Comparison of ENCODE assay signal across 18 cellular contexts in genomic region chr17:50461550-50462132, GRCh38. TPM values are rescaled to one million over a fixed set of nuclear protein-coding genes. Genes with fewer than 3 reads are reported as not detected.
DNase-seq lines count a peak whose midpoint lies in the region; ATAC-seq and TF ChIP-seq lines count a peak whose summit lies in the region.
"Had no signal": no experiment of that assay in that cellular context is flagged by ENCODE, and none has a peak within 500 bp of the region (broad histone marks: within the 10 kb centered on the region; RNA-seq: fewer than 3 reads in every experiment).

No MANE protein-coding gene starts in this region.

- H4K8ac ChIP-seq in neuronal stem cell (ENCODE audit: low read depth, low read length): no peak overlapping the region

- H3K27ac ChIP-seq in HEK293 (ENCODE audit: extremely low read depth, low read depth, low read length) (no peak overlapping the region), neuronal stem cell (replicated peaks; ENCODE audit: low read length) (no peak overlapping the region), upper lobe of right lung (no peak overlapping the region), thyroid gland (no peak overlapping the region), ovary (no peak overlapping the region)
- H3K27ac ChIP-seq: A549, C4-2B had no signal

- CTCF ChIA-PET in HEK293 (lab: Yijun Ruan, JAX): interaction anchor here (5.1 kb wide), 1 partner anchor 17 kb away, joined by 29 read pairs; the partner anchor contains the start of gene RSAD1
- CTCF ChIA-PET in activated CD4-positive, alpha-beta memory T cell treated with anti-CD3 and anti-CD28 coated beads for 36 hours (lab: Charles Lee): interaction anchor here (0.8 kb wide), 1 partner anchor 1094 kb away, joined by 3 read pairs; no protein-coding TSS in a partner anchor

- no peak overlapping the region for H2BK120ac ChIP-seq in neuronal stem cell (ENCODE audit: low read depth, low read length)

- no peaks in the 10 kb centered on the region for H3K79me1 ChIP-seq in neuronal stem cell (ENCODE audit: low read depth, low read length)

- H3K14ac ChIP-seq in neuronal stem cell (ENCODE audit: low read length): peak overlapping the region; percentile 77

- H3K27me3 Mint-ChIP-seq in activated CD4-positive, alpha-beta memory T cell treated with anti-CD3 and anti-CD28 coated beads for 36 hours: no peaks in the 10 kb centered on the region

- POLR2A ChIA-PET in HEK293 (lab: Yijun Ruan, JAX): no interaction called here
- POLR2A ChIA-PET in activated CD4-positive, alpha-beta memory T cell treated with anti-CD3 and anti-CD28 coated beads for 36 hours (lab: Charles Lee): no interaction called here

- no peak overlapping the region for H3K27ac Mint-ChIP-seq in activated CD4-positive, alpha-beta memory T cell treated with anti-CD3 and anti-CD28 coated beads for 36 hours
- H3K27ac Mint-ChIP-seq: CD8-positive, alpha-beta T cell had no signal

- H3K9me3 ChIP-seq in HEK293 (ENCODE audit: control insufficient read depth, insufficient read depth, low read depth, low read length) (no peaks in the 10 kb centered on the region), neuronal stem cell (replicated peaks in 1 of 2; ENCODE audit: control insufficient read depth in 2 of 2, insufficient read depth in 1 of 2, low read depth in 1 of 2, low read length in 2 of 2) (peaks cover 0 to 2% of the 10 kb centered on the region in 2 donors), upper lobe of right lung (no peaks in the 10 kb centered on the region), thyroid gland (no peaks in the 10 kb centered on the region), ovary (no peaks in the 10 kb centered on the region)
- H3K9me3 ChIP-seq: A549, BE2C had no signal

- H3K4me3 Mint-ChIP-seq in activated CD4-positive, alpha-beta memory T cell treated with anti-CD3 and anti-CD28 coated beads for 36 hours: no peak overlapping the region
- H3K4me3 Mint-ChIP-seq: CD8-positive, alpha-beta T cell had no signal

- TF ChIP-seq CTCF in HEK293 (tag by site-specific recombination; IDR thresholded peaks at IDR 0.05) (no peak), upper lobe of right lung (IDR thresholded peaks at IDR 0.05) (no peak), thyroid gland (IDR thresholded peaks at IDR 0.05) (no peak), ovary (IDR thresholded peaks at IDR 0.05) (no peak)

- H3K4ac ChIP-seq in neuronal stem cell (ENCODE audit: low read length): no peak overlapping the region

- intact Hi-C loops in left colon (cut with DNase I, micrococcal nuclease) (no loop called here), upper lobe of right lung (cut with DNase I) (no loop called here), thyroid gland (cut with DNase I) (no loop called here), ovary (cut with DNase I) (no loop called here)
- intact Hi-C loops in activated CD4-positive, alpha-beta memory T cell treated with anti-CD3 and anti-CD28 coated beads for 36 hours (cut with micrococcal nuclease): no loop called here

- H3K23ac ChIP-seq in neuronal stem cell (ENCODE audit: low read depth, low read length, poor library complexity): no peak overlapping the region

- no peaks in the 10 kb centered on the region for H3K9me3 Mint-ChIP-seq in activated CD4-positive, alpha-beta memory T cell treated with anti-CD3 and anti-CD28 coated beads for 36 hours
- H3K9me3 Mint-ChIP-seq: CD8-positive, alpha-beta T cell had no signal

- H3K4me1 ChIP-seq in HEK293 (ENCODE audit: control insufficient read depth, insufficient read depth, low read length): peaks cover 17% of the 10 kb centered on the region
- no peaks in the 10 kb centered on the region for H3K4me1 ChIP-seq in neuronal stem cell (ENCODE audit: control insufficient read depth in 2 of 2, insufficient read depth in 1 of 2, low read depth in 1 of 2, low read length in 2 of 2)
- no peaks in the 10 kb centered on the region for H3K4me1 ChIP-seq in upper lobe of right lung
- H3K4me1 ChIP-seq in thyroid gland: peaks cover 0 to 9% of the 10 kb centered on the region in 2 donors
- no peaks in the 10 kb centered on the region for H3K4me1 ChIP-seq in ovary (ENCODE audit: insufficient read depth)
- H3K4me1 ChIP-seq: BE2C had no signal

- no peak overlapping the region for H3K4me2 ChIP-seq in neuronal stem cell (ENCODE audit: insufficient read depth, low read length, poor library complexity, severe bottlenecking)
- H3K4me2 ChIP-seq: A549 had no signal

- peak overlapping the region; percentile 65 for H3K9ac ChIP-seq in neuronal stem cell (ENCODE audit: low read depth, low read length, poor library complexity)

- no peaks in the 10 kb centered on the region for H3K4me1 Mint-ChIP-seq in activated CD4-positive, alpha-beta memory T cell treated with anti-CD3 and anti-CD28 coated beads for 36 hours (ENCODE audit: low read depth)

- H4K91ac ChIP-seq in neuronal stem cell (ENCODE audit: low read depth, low read length, poor library complexity): no peak overlapping the region

- H2BK5ac ChIP-seq in neuronal stem cell (ENCODE audit: low read length): no peak overlapping the region

- no CpG with 5 or more reads among the region's 14 CpGs for WGBS in neuronal stem cell (ENCODE audit: extremely low coverage in 2 of 2, insufficient read length in 2 of 2, insufficient replicate concordance in 1 of 2), 2 donors
- WGBS in thyroid gland, 2 donors: 95 to 97% methylated on average over 12 to 14 of the region's 14 CpGs
- 92 to 94% (median 93%) methylated on average over 14 of the region's 14 CpGs for WGBS in ovary, 3 donors

- H3K36me3 ChIP-seq in H7 (replicated peaks; ENCODE audit: control insufficient read depth, insufficient read depth, low read length) (no peaks in the 10 kb centered on the region), HEK293 (ENCODE audit: control insufficient read depth in 2 of 2, insufficient read depth in 1 of 2, low read length in 2 of 2) (peaks cover 0 to 37% of the 10 kb centered on the region in 2 experiments; a peak in 1 of 3 replicates), neuronal stem cell (replicated peaks in 1 of 2; ENCODE audit: control insufficient read depth in 2 of 2, insufficient read depth in 2 of 2, low read length in 2 of 2) (no peaks in the 10 kb centered on the region), upper lobe of right lung (peaks cover 8% of the 10 kb centered on the region), thyroid gland (peaks cover 12 to 14% of the 10 kb centered on the region in 2 donors), ovary (no peaks in the 10 kb centered on the region)
- H3K36me3 ChIP-seq: BE2C had no signal

- H2AFZ ChIP-seq in neuronal stem cell (ENCODE audit: low read length): no peak overlapping the region

- no peak overlapping the region for H2BK12ac ChIP-seq in neuronal stem cell (ENCODE audit: low read length)

- H3K27me3 ChIP-seq in H7 (ENCODE audit: control insufficient read depth, insufficient read depth, low read length) (no peaks in the 10 kb centered on the region), neuronal stem cell (ENCODE audit: control insufficient read depth in 3 of 3, insufficient read depth in 3 of 3, low read depth in 1 of 3, low read length in 3 of 3) (peaks cover 0 to 22% (median 2%) of the 10 kb centered on the region in 3 experiments), upper lobe of right lung (no peaks in the 10 kb centered on the region), thyroid gland (no peaks in the 10 kb centered on the region), ovary (no peaks in the 10 kb centered on the region)

- DNase-seq in H7 (peak; percentile 25), left colon (peak; percentile 2 to 22), neuronal stem cell (ENCODE audit: low spot score) (no peak), upper lobe of right lung (no peak), thyroid gland (no peak), ovary (no peak)
- DNase-seq in activated CD4-positive, alpha-beta memory T cell treated with anti-CD3 and anti-CD28 coated beads for 36 hours: no peak
- DNase-seq: BE2C; CD8-positive, alpha-beta T cell; COR-L47; DND-41; GDM1 had no signal

- no peak for TF ChIP-seq POLR2A in thyroid gland (IDR thresholded peaks at IDR 0.05)
- TF ChIP-seq POLR2A in ovary (IDR thresholded peaks at IDR 0.05): no peak

- H2AK5ac ChIP-seq in neuronal stem cell (ENCODE audit: low read depth, low read length): no peak overlapping the region

- H3K18ac ChIP-seq in neuronal stem cell (ENCODE audit: low read length): no peak overlapping the region

- ATAC-seq in left colon (no peak), upper lobe of right lung (no peak)
- ATAC-seq: A549; CD8-positive, alpha-beta T cell had no signal

- H3K4me3 ChIP-seq in H7 (ENCODE audit: insufficient read depth, low read depth, low read length) (no peak overlapping the region), HEK293 (ENCODE audit: low read depth, low read length) (no peak overlapping the region), neuronal stem cell (ENCODE audit: low read length in 2 of 2) (no peak overlapping the region), upper lobe of right lung (no peak overlapping the region), thyroid gland (replicated peaks in 1 of 3) (no peak overlapping the region), ovary (no peak overlapping the region)
- H3K4me3 ChIP-seq: A549 had no signal

- no peak overlapping the region for H2BK15ac ChIP-seq in neuronal stem cell (ENCODE audit: low read length)

- TF ChIP-seq EP300 in ovary (IDR thresholded peaks at IDR 0.05): no peak

- no peaks in the 10 kb centered on the region for H3K36me3 Mint-ChIP-seq in activated CD4-positive, alpha-beta memory T cell treated with anti-CD3 and anti-CD28 coated beads for 36 hours
- H3K36me3 Mint-ChIP-seq: CD8-positive, alpha-beta T cell had no signal

RNA-seq across cellular contexts. Expression of gene CHAD, which starts 7.0 kb away (rescaled TPM):
- not detected in 2 replicates for total RNA-seq in H7 (2014; rRNA removed; shearing (Covaris generic))
- total RNA-seq in left colon: 1 to 10 TPM; 4.5 to 7.1 TPM
- not detected for polyA plus RNA-seq in neuronal stem cell (2013, experiment 1 of 2)
- 0.04 TPM for polyA plus RNA-seq in neuronal stem cell (2013, experiment 2 of 2)
- total RNA-seq in activated CD4-positive, alpha-beta memory T cell treated with anti-CD3 and anti-CD28 coated beads for 36 hours: not detected
- not detected for total RNA-seq in upper lobe of right lung
- under 1 TPM in 1 of 4 donors, not detected in 3; 0.67 TPM for total RNA-seq in thyroid gland
- under 1 TPM in 6 of 7 donors, not detected in 1; 0.18 to 0.92 (median 0.46) TPM for total RNA-seq in ovary
- 1 to 10 TPM in 1 of 2 donors, under 1 TPM in 1; 0.29 to 2.5 TPM for polyA plus RNA-seq in ovary
- total RNA-seq: CD8-positive, alpha-beta T cell; H4; HT-29 had no signal
- polyA plus RNA-seq: A549, AG04450 had no signal

RNA-seq across cellular contexts. Expression of gene RSAD1, which starts 17.0 kb away (rescaled TPM):
- total RNA-seq in H7 (2014; rRNA removed; shearing (Covaris generic)): 28.4 and 38.1 TPM in 2 replicates
- 10 to 100 TPM; 29.1 to 33.9 TPM for total RNA-seq in left colon
- 8.9 TPM for polyA plus RNA-seq in neuronal stem cell (2013, experiment 1 of 2)
- 8.5 TPM for polyA plus RNA-seq in neuronal stem cell (2013, experiment 2 of 2)
- total RNA-seq in activated CD4-positive, alpha-beta memory T cell treated with anti-CD3 and anti-CD28 coated beads for 36 hours: 10 to 100 TPM; 31.9 to 37.2 TPM
- total RNA-seq in upper lobe of right lung: 34.3 TPM
- total RNA-seq in thyroid gland: 10 to 100 TPM; 30.2 to 50.1 (median 34.7) TPM
- total RNA-seq in ovary: 10 to 100 TPM; 21.2 to 48.0 (median 40.5) TPM
- 10 to 100 TPM; 24.2 to 26.2 TPM for polyA plus RNA-seq in ovary

RNA-seq across cellular contexts. Expression of gene ACSF2, which starts 35.6 kb away (rescaled TPM):
- total RNA-seq in H7 (2014; rRNA removed; shearing (Covaris generic)): 14.8 and 16.2 TPM in 2 replicates
- total RNA-seq in left colon (100 to 1,000 TPM; 146 to 150 TPM), upper lobe of right lung (73.9 TPM), thyroid gland (100 to 1,000 TPM in 3 of 4 donors, 10 to 100 TPM in 1; 97.3 to 193 (median 143) TPM), ovary (10 to 100 TPM; 26.7 to 86.0 (median 49.5) TPM)
- polyA plus RNA-seq in neuronal stem cell (2013, experiment 1 of 2): 12.5 TPM
- 13.0 TPM for polyA plus RNA-seq in neuronal stem cell (2013, experiment 2 of 2)
- total RNA-seq in activated CD4-positive, alpha-beta memory T cell treated with anti-CD3 and anti-CD28 coated beads for 36 hours: 10 to 100 TPM; 20.1 to 23.6 TPM
- 10 to 100 TPM; 39.1 to 49.5 TPM for polyA plus RNA-seq in ovary

RNA-seq across cellular contexts. Expression of gene MYCBPAP, which starts 46.6 kb away (rescaled TPM):
- 0.62 and 3.2 TPM in 2 replicates for total RNA-seq in H7 (2014; rRNA removed; shearing (Covaris generic))
- total RNA-seq in left colon (1 to 10 TPM; 2.1 to 2.8 TPM), upper lobe of right lung (1.3 TPM), thyroid gland (1 to 10 TPM in 3 of 4 donors, under 1 TPM in 1; 0.78 to 3.2 (median 1.6) TPM), ovary (1 to 10 TPM; 2.5 to 8.1 (median 4.5) TPM)
- 1.8 TPM for polyA plus RNA-seq in neuronal stem cell (2013, experiment 1 of 2)
- polyA plus RNA-seq in neuronal stem cell (2013, experiment 2 of 2): 2.2 TPM
- 1 to 10 TPM; 8.1 to 8.5 TPM for total RNA-seq in activated CD4-positive, alpha-beta memory T cell treated with anti-CD3 and anti-CD28 coated beads for 36 hours
- polyA plus RNA-seq in ovary: 1 to 10 TPM; 3.2 to 9.7 TPM
- total RNA-seq: H4, HT-29 had no signal

Comparison
In these comparisons a context has a peak if more than half of its experiments do, and no peak if none do; other contexts are left out.
1. DNase-seq: peak in H7 (single experiment) and left colon (2 of 2); none in neuronal stem cell (single experiment), activated CD4-positive, alpha-beta memory T cell treated with anti-CD3 and anti-CD28 coated beads for 36 hours (single experiment), upper lobe of right lung (single experiment), thyroid gland (0 of 2) and ovary (0 of 5).